Comparison of ENCODE assay signal across 28 cellular contexts in the genomic region with DNA sequence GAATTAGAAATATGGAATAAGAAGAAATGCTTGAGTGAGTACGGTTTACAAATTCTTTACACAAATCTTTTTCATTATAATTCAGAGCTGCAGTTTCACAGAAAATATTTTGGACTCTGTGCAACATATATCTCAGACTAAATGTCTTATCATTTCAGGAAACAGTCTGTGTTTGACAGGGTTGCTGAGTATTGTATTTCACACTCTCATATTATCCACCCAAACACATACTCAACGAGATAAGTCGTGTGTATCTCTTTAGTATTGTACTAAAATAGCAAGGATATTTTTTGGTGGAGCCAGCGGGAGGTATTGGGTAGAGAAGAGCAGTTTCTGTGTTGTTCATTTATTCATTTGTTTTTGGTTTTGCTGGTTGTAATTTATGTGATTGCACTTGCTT. TPM values are rescaled to one million over a fixed set of nuclear protein-coding genes. Genes with fewer than 3 reads are reported as not detected.
DNase-seq lines count a peak whose midpoint lies in the region; ATAC-seq and TF ChIP-seq lines count a peak whose summit lies in the region.
"Had no signal": no experiment of that assay in that cellular context is flagged by ENCODE, and none has a peak within 500 bp of the region (broad histone marks: within the 10 kb centered on the region; RNA-seq: fewer than 3 reads in every experiment).

No MANE protein-coding gene starts in this region.

- intact Hi-C loops in left ventricle myocardium superior (cut with micrococcal nuclease): loop anchor here (5.0 kb wide), 2 partner anchors 230 to 305 kb away; a partner anchor contains a TSS
- intact Hi-C loops in thyroid gland (cut with DNase I): loop anchor here (10.0 kb wide), 2 partner anchors 192 to 302 kb away; no protein-coding TSS in a partner anchor
- intact Hi-C loops in left colon (cut with DNase I, micrococcal nuclease): loop anchor here in 1 of 2 donors (5.0 kb wide), 1 partner anchor 300 kb away; no protein-coding TSS in a partner anchor

- no peak overlapping the region for H3K27ac ChIP-seq in GM23338 (ENCODE audit: low read depth)
- peak overlapping the region; percentile 13 for H3K27ac ChIP-seq in stomach smooth muscle (ENCODE audit: low read length)
- H3K27ac ChIP-seq in thyroid gland: no peak overlapping the region
- H3K27ac ChIP-seq: HL-60, KMS-11, PC-9 had no signal

- no peak for ATAC-seq in GM23338
- ATAC-seq in left ventricle myocardium superior: peak; percentile 88
- no peak for ATAC-seq in left colon
- ATAC-seq: GM12878, HCT116 had no signal

- H3F3A ChIP-seq in GM23338 (replicated peaks; ENCODE audit: low read depth): no peaks in the 10 kb centered on the region

- no peaks in the 10 kb centered on the region for H3K9me2 ChIP-seq in GM23338 (ENCODE audit: insufficient read depth)

- no peaks in the 10 kb centered on the region for H3K79me2 ChIP-seq in GM23338 (replicated peaks; ENCODE audit: insufficient read depth)

- 71 to 73% methylated on average over 4 of the region's 4 CpGs for WGBS in thyroid gland, 2 donors

- no peak overlapping the region for H3K4me2 ChIP-seq in GM23338
- H3K4me2 ChIP-seq: KMS-11, PC-9 had no signal

- no peak for TF ChIP-seq POLR2A in thyroid gland (IDR thresholded peaks at IDR 0.05)

- H3K4me1 Mint-ChIP-seq in GM23338: no peaks in the 10 kb centered on the region
- H3K4me1 Mint-ChIP-seq: CD4-positive, alpha-beta memory T cell had no signal

- H3K9me3 Mint-ChIP-seq in GM23338: peaks cover 4% of the 10 kb centered on the region; the same call in 2 of the 3 replicates
- H3K9me3 Mint-ChIP-seq: IgD-negative memory B cell had no signal

- H3K4me3 ChIP-seq in GM23338 (no peak overlapping the region), fibroblast of the aortic adventitia (ENCODE audit: low read depth, low read length) (no peak overlapping the region), stomach smooth muscle (ENCODE audit: low read length in 2 of 2) (no peak overlapping the region), thyroid gland (replicated peaks in 1 of 3) (no peak overlapping the region)
- H3K4me3 ChIP-seq: GM12878, PC-9 had no signal

- H3K36me3 ChIP-seq in GM23338 (ENCODE audit: insufficient read depth) (no peaks in the 10 kb centered on the region), stomach smooth muscle (ENCODE audit: control insufficient read depth in 2 of 2, insufficient read depth in 2 of 2, low read length in 2 of 2) (no peaks in the 10 kb centered on the region), thyroid gland (no peaks in the 10 kb centered on the region)

- DNase-seq in GM23338 (ENCODE audit: low spot score): no peak
- DNase-seq in fibroblast of the aortic adventitia (ENCODE audit: low read depth): peak; percentile 57
- DNase-seq in left ventricle myocardium superior: no peak
- DNase-seq in thyroid gland: no peak
- DNase-seq in retina: no peak
- DNase-seq in left colon: no peak
- DNase-seq: C1 segment of cervical spinal cord; CD4-positive, alpha-beta memory T cell; COR-L47; EL; GDM1; MM.1S; NCI-H2029; NCI-H446; NCI-H524 treated with DMSO at 0.1 percent for 48 hours; NCI-H82; NK-92 treated with Interleukin-12 subunit alpha and Interleukin-12 subunit beta, amount 100 ng/mL, for 24 hours; PC-9; SHP77 had no signal

- H3K4me1 ChIP-seq in GM23338 (ENCODE audit: insufficient read depth): no peaks in the 10 kb centered on the region
- peaks cover 20% of the 10 kb centered on the region for H3K4me1 ChIP-seq in stomach smooth muscle (ENCODE audit: control insufficient read depth, insufficient read depth, low read length)
- H3K4me1 ChIP-seq in thyroid gland: no peaks in the 10 kb centered on the region

- H3K27me3 Mint-ChIP-seq in GM23338 (ENCODE audit: insufficient read depth, low read depth, poor library complexity): peaks cover 2% of the 10 kb centered on the region

- H3K27me3 ChIP-seq in GM23338 (ENCODE audit: insufficient read depth): no peaks in the 10 kb centered on the region
- no peaks in the 10 kb centered on the region for H3K27me3 ChIP-seq in stomach smooth muscle (ENCODE audit: control insufficient read depth in 1 of 2, insufficient read depth in 2 of 2, low read length in 2 of 2)
- H3K27me3 ChIP-seq in thyroid gland: no peaks in the 10 kb centered on the region

- H3K27ac Mint-ChIP-seq in GM23338: no peak overlapping the region
- H3K27ac Mint-ChIP-seq: CD4-positive, alpha-beta memory T cell; IgD-negative memory B cell had no signal

- no peaks in the 10 kb centered on the region for H3K36me3 Mint-ChIP-seq in GM23338 (ENCODE audit: low read depth)
- H3K36me3 Mint-ChIP-seq: CD4-positive, alpha-beta memory T cell had no signal

- H3K4me3 Mint-ChIP-seq in GM23338: no peak overlapping the region
- H3K4me3 Mint-ChIP-seq: CD4-positive, alpha-beta memory T cell; IgD-negative memory B cell had no signal

- TF ChIP-seq CTCF in GM23338 (conservative IDR thresholded peaks at IDR 0.05; ENCODE audit: low read depth in 2 of 2) (no peak), fibroblast of the aortic adventitia (IDR thresholded peaks at IDR 0.05; ENCODE audit: insufficient read depth, low read length) (no peak), thyroid gland (IDR thresholded peaks at IDR 0.05) (no peak)

- H3K9me3 ChIP-seq in stomach smooth muscle (ENCODE audit: control insufficient read depth in 2 of 2, low read length in 2 of 2) (no peaks in the 10 kb centered on the region), thyroid gland (no peaks in the 10 kb centered on the region)

- no peaks in the 10 kb centered on the region for H4K20me1 ChIP-seq in GM23338 (replicated peaks; ENCODE audit: insufficient read depth)

- H2AFZ ChIP-seq in GM23338: 0 out of 2 replicates have a peak overlapping the region, but pooled peaks have one; percentile 18
- H2AFZ ChIP-seq: PC-9 had no signal

- H3K9ac ChIP-seq in stomach smooth muscle (ENCODE audit: low read length in 2 of 2): no peak overlapping the region
- H3K9ac ChIP-seq: KMS-11 had no signal

TF ChIP-seq in GM23338, 12 proteins besides CTCF, POLR2A, EP300 and RAD21 (continues in another document):
- TF ChIP-seq, protein P1, sequence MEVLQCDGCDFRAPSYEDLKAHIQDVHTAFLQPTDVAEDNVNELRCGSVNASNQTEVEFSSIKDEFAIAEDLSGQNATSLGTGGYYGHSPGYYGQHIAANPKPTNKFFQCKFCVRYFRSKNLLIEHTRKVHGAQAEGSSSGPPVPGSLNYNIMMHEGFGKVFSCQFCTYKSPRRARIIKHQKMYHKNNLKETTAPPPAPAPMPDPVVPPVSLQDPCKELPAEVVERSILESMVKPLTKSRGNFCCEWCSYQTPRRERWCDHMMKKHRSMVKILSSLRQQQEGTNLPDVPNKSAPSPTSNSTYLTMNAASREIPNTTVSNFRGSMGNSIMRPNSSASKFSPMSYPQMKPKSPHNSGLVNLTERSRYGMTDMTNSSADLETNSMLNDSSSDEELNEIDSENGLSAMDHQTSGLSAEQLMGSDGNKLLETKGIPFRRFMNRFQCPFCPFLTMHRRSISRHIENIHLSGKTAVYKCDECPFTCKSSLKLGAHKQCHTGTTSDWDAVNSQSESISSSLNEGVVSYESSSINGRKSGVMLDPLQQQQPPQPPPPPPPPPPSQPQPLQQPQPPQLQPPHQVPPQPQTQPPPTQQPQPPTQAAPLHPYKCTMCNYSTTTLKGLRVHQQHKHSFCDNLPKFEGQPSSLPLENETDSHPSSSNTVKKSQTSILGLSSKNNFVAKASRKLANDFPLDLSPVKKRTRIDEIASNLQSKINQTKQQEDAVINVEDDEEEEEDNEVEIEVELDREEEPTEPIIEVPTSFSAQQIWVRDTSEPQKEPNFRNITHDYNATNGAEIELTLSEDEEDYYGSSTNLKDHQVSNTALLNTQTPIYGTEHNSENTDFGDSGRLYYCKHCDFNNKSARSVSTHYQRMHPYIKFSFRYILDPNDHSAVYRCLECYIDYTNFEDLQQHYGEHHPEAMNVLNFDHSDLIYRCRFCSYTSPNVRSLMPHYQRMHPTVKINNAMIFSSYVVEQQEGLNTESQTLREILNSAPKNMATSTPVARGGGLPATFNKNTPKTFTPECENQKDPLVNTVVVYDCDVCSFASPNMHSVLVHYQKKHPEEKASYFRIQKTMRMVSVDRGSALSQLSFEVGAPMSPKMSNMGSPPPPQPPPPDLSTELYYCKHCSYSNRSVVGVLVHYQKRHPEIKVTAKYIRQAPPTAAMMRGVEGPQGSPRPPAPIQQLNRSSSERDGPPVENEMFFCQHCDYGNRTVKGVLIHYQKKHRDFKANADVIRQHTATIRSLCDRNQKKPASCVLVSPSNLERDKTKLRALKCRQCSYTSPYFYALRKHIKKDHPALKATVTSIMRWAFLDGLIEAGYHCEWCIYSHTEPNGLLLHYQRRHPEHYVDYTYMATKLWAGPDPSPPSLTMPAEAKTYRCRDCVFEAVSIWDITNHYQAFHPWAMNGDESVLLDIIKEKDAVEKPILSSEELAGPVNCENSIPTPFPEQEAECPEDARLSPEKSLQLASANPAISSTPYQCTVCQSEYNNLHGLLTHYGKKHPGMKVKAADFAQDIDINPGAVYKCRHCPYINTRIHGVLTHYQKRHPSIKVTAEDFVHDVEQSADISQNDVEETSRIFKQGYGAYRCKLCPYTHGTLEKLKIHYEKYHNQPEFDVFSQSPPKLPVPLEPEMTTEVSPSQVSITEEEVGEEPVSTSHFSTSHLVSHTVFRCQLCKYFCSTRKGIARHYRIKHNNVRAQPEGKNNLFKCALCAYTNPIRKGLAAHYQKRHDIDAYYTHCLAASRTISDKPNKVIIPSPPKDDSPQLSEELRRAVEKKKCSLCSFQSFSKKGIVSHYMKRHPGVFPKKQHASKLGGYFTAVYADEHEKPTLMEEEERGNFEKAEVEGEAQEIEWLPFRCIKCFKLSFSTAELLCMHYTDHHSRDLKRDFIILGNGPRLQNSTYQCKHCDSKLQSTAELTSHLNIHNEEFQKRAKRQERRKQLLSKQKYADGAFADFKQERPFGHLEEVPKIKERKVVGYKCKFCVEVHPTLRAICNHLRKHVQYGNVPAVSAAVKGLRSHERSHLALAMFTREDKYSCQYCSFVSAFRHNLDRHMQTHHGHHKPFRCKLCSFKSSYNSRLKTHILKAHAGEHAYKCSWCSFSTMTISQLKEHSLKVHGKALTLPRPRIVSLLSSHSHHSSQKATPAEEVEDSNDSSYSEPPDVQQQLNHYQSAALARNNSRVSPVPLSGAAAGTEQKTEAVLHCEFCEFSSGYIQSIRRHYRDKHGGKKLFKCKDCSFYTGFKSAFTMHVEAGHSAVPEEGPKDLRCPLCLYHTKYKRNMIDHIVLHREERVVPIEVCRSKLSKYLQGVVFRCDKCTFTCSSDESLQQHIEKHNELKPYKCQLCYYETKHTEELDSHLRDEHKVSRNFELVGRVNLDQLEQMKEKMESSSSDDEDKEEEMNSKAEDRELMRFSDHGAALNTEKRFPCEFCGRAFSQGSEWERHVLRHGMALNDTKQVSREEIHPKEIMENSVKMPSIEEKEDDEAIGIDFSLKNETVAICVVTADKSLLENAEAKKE (CRISPR knock-in tag; IDR thresholded peaks at IDR 0.05): no peak
- TF ChIP-seq ZNF114 (CRISPR knock-in tag; IDR thresholded peaks at IDR 0.05) (no peak), EZH2phosphoT487 (IDR thresholded peaks at IDR 0.05; ENCODE audit: unreplicated experiment) (no peak)

RNA-seq across cellular contexts. Expression of a gene that starts 39.0 kb away (rescaled TPM):
- total RNA-seq in GM23338 (2014; rRNA removed; shearing (Covaris generic)): not detected in 2 replicates
- polyA plus RNA-seq in GM23338 (2016; fragmentation: Nextera tagmentation; extraction: Ambion mirVana): not detected in 2 replicates
- total RNA-seq in fibroblast of the aortic adventitia (ENCODE audit: low replicate concordance): not detected in 2 replicates
- not detected for total RNA-seq in left ventricle myocardium superior
- total RNA-seq in thyroid gland: under 1 TPM in 1 of 4 donors, not detected in 3; 0.11 TPM
- total RNA-seq in left colon: under 1 TPM in 1 of 2 donors, not detected in 1; 0.08 TPM
- total RNA-seq: A673; CD4-positive, alpha-beta memory T cell; H4; PC-9; RPMI7951 had no signal
- polyA plus RNA-seq: CD4-positive, alpha-beta memory T cell; IgD-negative memory B cell had no signal
